ENCODE assay signal across 7 cellular contexts in genomic region chr3:156674046-156674910, GRCh38. TPM values are rescaled to one million over a fixed set of nuclear protein-coding genes. Genes with fewer than 3 reads are reported as not detected.
A peak's percentile ranks its signal among the peaks of the same experiment; 100 is the strongest.
DNase-seq lines count a peak whose midpoint lies in the region; ATAC-seq and TF ChIP-seq lines count a peak whose summit lies in the region.

TSS of gene TIPARP (plus strand) at chr3:156674590. CDS start at chr3:156677698, 3,108 bp downstream.

- H4K20me1 ChIP-seq in hepatocyte (ENCODE audit: insufficient read depth, poor library complexity, severe bottlenecking), result peaks cover 37% of the 10 kb centered on the region

- under 1% methylated on average over 89 of the region's 105 CpGs for WGBS in hepatocyte (ENCODE audit: low lambda C conversion rate, missing lambda C conversion rate)

- peaks cover 40% of the 10 kb centered on the region for H3K79me2 ChIP-seq in hepatocyte

- peak within 1 kb of the TSS; percentile 18 for H2AFZ ChIP-seq in hepatocyte

- no peaks in the 10 kb centered on the region for H3K4me1 ChIP-seq in hepatocyte (ENCODE audit: insufficient read depth)

- ATAC-seq in GM18508 (IDR thresholded peaks at IDR 0.05; ENCODE audit: insufficient read depth, unreplicated experiment) (peak; percentile 70), HG03025 (IDR thresholded peaks at IDR 0.05; ENCODE audit: low FRiP score, unreplicated experiment) (peak; percentile 87)

- H3K4me2 ChIP-seq in hepatocyte, result peak within 1 kb of the TSS; percentile 74

- peak within 1 kb of the TSS; percentile 74 for H3K4me3 ChIP-seq in hepatocyte

- no peaks in the 10 kb centered on the region for H3K9me2 ChIP-seq in hepatocyte (replicated peaks; ENCODE audit: insufficient read depth)

- no peaks in the 10 kb centered on the region for H3K9me3 ChIP-seq in hepatocyte (ENCODE audit: low read depth)

- TF ChIP-seq CTCF in hepatocyte (IDR thresholded peaks at IDR 0.05; ENCODE audit: poor library complexity), result peak; percentile 78

- peak within 1 kb of the TSS; percentile 98 for H3K27ac ChIP-seq in hepatocyte

- DNase-seq in NCI-H2029 treated with DMSO at 0.1 percent for 48 hours (lab: John Stamatoyannopoulos, UW) (peak; percentile 86), T-helper 9 cell (peak; percentile 99), astrocyte of the hippocampus (ENCODE audit: low read depth, low spot score) (peak; percentile 100), hepatocyte (ENCODE audit: low spot score) (peak; percentile 100), retina (peak; percentile 100)

- no peaks in the 10 kb centered on the region for H3K27me3 ChIP-seq in hepatocyte

- no peaks in the 10 kb centered on the region for H3K36me3 ChIP-seq in hepatocyte (replicated peaks; ENCODE audit: insufficient read depth, low read depth)

RNA-seq across cellular contexts. Expression of gene TIPARP, which starts in this region (rescaled TPM):
- 111 and 112 TPM in 2 replicates for total RNA-seq in hepatocyte
- 19.9 and 22.7 TPM in 2 replicates for polyA plus RNA-seq in hepatocyte

Comparison
In these comparisons a context has a peak if more than half of its experiments do, and no peak if none do; other contexts are left out.
1. Peak in every context shown above with its lines: DNase-seq, ATAC-seq, H3K4me3 ChIP-seq and H3K27ac ChIP-seq.